10 cellular contexts compared by ENCODE assay signal in the genomic region with DNA sequence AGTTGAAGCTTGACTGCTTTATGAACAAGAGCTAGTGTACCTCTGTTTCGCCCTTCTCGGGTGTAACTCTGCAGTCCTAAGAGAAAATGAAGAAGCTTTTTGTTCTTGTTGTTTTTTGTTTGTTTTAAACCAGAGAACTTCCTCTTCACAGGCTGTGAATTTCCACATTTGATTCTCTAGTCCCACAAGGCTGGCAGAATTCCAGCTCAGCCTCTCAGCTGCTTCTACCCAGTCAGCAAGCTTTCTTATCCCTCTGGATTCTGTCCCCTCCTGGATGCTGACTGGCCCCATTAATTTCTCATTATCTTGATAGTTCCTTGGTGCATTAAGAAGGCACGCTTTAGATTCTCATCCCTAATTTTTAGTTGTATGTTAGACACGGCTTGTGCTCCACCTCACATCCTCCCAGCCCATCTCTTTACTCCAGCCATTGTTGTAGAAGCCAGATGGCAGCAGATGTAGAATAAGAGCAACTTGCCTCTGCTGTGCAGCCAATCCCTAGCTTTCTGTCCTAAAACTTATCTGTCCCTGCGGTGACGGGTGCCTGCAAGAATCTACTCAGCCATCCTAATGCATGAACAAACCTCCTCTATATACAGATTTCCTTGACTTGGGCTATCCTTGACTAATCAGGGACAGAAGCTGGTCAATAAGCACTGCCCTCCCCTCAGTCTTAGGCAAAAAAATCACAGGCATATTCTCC. TPM values are rescaled to one million over a fixed set of nuclear protein-coding genes. Genes with fewer than 3 reads are reported as not detected.
A peak's percentile ranks its signal among the peaks of the same experiment; 100 is the strongest.
DNase-seq lines count a peak whose midpoint lies in the region; ATAC-seq, FAIRE-seq and TF ChIP-seq lines count a peak whose summit lies in the region.
"Had no signal": no experiment of that assay in that cellular context is flagged by ENCODE, and none has a peak within 500 bp of the region (broad histone marks: within the 10 kb centered on the region; RNA-seq: fewer than 3 reads in every experiment).

No MANE protein-coding gene starts in this region.

- no peak overlapping the region for H3K27ac ChIP-seq in pancreas
- no peak overlapping the region for H3K27ac ChIP-seq in smooth muscle cell (ENCODE audit: low read depth)

- H3K4me1 ChIP-seq in pancreas (no peaks in the 10 kb centered on the region), smooth muscle cell (ENCODE audit: low read depth) (no peaks in the 10 kb centered on the region)

- H3K27me3 ChIP-seq in pancreas: no peaks in the 10 kb centered on the region
- peaks cover 23% of the 10 kb centered on the region for H3K27me3 ChIP-seq in smooth muscle cell (ENCODE audit: low read depth)

- TF ChIP-seq CTCF in pancreas (IDR thresholded peaks at IDR 0.05) (no peak), smooth muscle cell (IDR thresholded peaks at IDR 0.05; ENCODE audit: borderline replicate concordance, insufficient read depth, poor library complexity, severe bottlenecking) (no peak)

- H3K4me3 ChIP-seq in pancreas: no peak overlapping the region
- H3K4me3 ChIP-seq in smooth muscle cell: no peak overlapping the region

- no peaks in the 10 kb centered on the region for H3K36me3 Mint-ChIP-seq in activated naive CD4-positive, alpha-beta T cell treated with anti-CD3 and anti-CD28 coated beads, Interleukin-2, amount 50 U/mL, for 72 hours

- ATAC-seq in GM18868 (IDR thresholded peaks at IDR 0.05; ENCODE audit: unreplicated experiment): peak; percentile 69
- peak in 3 of 4 donors; percentile 48 to 70 (median 51) for ATAC-seq in pancreas
- no peak for ATAC-seq in activated naive CD4-positive, alpha-beta T cell treated with anti-CD3 and anti-CD28 coated beads, Interleukin-2, amount 50 U/mL, for 72 hours
- no peak for ATAC-seq in HG03108 (IDR thresholded peaks at IDR 0.05; ENCODE audit: unreplicated experiment)
- ATAC-seq in HG03571 (IDR thresholded peaks at IDR 0.05; ENCODE audit: unreplicated experiment): no peak

- H3K9ac ChIP-seq in smooth muscle cell (ENCODE audit: low read depth): no peak overlapping the region

- DNase-seq in NCI-H69 (lab: John Stamatoyannopoulos, UW) (peak; percentile 60), epidermal melanocyte (ENCODE audit: insufficient read length, low spot score) (peak; percentile 40), pancreas (peak in 2 of 6 donors; percentile 34 to 61), smooth muscle cell (lab: John Stamatoyannopoulos, UW; ENCODE audit: unreplicated experiment) (no peak)
- no peak for DNase-seq in activated naive CD4-positive, alpha-beta T cell treated with anti-CD3 and anti-CD28 coated beads, Interleukin-2, amount 50 U/mL, for 72 hours (ENCODE audit: low spot score in 2 of 2)

- H3K4me2 ChIP-seq in smooth muscle cell: no peak overlapping the region

- H3K9me3 ChIP-seq in pancreas (no peaks in the 10 kb centered on the region), smooth muscle cell (replicated peaks; ENCODE audit: low read depth) (no peaks in the 10 kb centered on the region)

- H3K9me3 Mint-ChIP-seq in activated naive CD4-positive, alpha-beta T cell treated with anti-CD3 and anti-CD28 coated beads, Interleukin-2, amount 50 U/mL, for 72 hours: no peaks in the 10 kb centered on the region

- intact Hi-C loops in pancreas (cut with DNase I): no loop called here

- no peak for FAIRE-seq in pancreas (lab: Jason Lieb, UNC)

- H3K36me3 ChIP-seq in pancreas (no peaks in the 10 kb centered on the region), smooth muscle cell (ENCODE audit: low read depth) (no peaks in the 10 kb centered on the region)

- no peaks in the 10 kb centered on the region for H4K20me1 ChIP-seq in smooth muscle cell (ENCODE audit: low read depth)

- H3K27ac Mint-ChIP-seq in activated naive CD4-positive, alpha-beta T cell treated with anti-CD3 and anti-CD28 coated beads, Interleukin-2, amount 50 U/mL, for 72 hours: peak overlapping the region in 1 of 2 donors; percentile 44

- WGBS in pancreas, 2 donors: 57 to 59% methylated on average over 6 of the region's 6 CpGs
- WGBS in smooth muscle cell (ENCODE audit: low lambda C conversion rate): 62% methylated on average over 6 of the region's 6 CpGs

- no peaks in the 10 kb centered on the region for H3F3A ChIP-seq in smooth muscle cell (ENCODE audit: low read depth)

- no peaks in the 10 kb centered on the region for H3K79me2 ChIP-seq in smooth muscle cell (ENCODE audit: low read depth)

- H2AFZ ChIP-seq in smooth muscle cell (ENCODE audit: low read depth): no peak overlapping the region

RNA-seq across cellular contexts. Expression of a gene that starts 12.4 kb away (rescaled TPM):
- total RNA-seq in pancreas: not detected
- polyA plus RNA-seq in pancreas: under 1 TPM in 1 of 2 donors, not detected in 1; 0.16 TPM
- total RNA-seq in activated naive CD4-positive, alpha-beta T cell treated with anti-CD3 and anti-CD28 coated beads, Interleukin-2, amount 50 U/mL, for 72 hours: not detected
- total RNA-seq in smooth muscle cell: not detected in 2 replicates
- not detected in 2 replicates for polyA plus RNA-seq in smooth muscle cell
- total RNA-seq: aorta, mononuclear cell had no signal
- polyA plus RNA-seq: aorta had no signal

RNA-seq across cellular contexts. Expression of a gene that starts 35.7 kb away (rescaled TPM):
- total RNA-seq in pancreas (10 to 100 TPM in 4 of 6 donors, 1 to 10 TPM in 2; 6.3 to 81.7 (median 23.7) TPM), smooth muscle cell (10.7 and 19.4 TPM in 2 replicates)
- polyA plus RNA-seq in pancreas (100 to 1,000 TPM in 1 of 2 donors, 10 to 100 TPM in 1; 58.3 to 220 TPM), smooth muscle cell (31.1 and 36.4 TPM in 2 replicates)
- total RNA-seq in activated naive CD4-positive, alpha-beta T cell treated with anti-CD3 and anti-CD28 coated beads, Interleukin-2, amount 50 U/mL, for 72 hours: 1 to 10 TPM in 1 of 2 donors, under 1 TPM in 1; 0.09 to 3.1 TPM
- polyA plus RNA-seq: aorta had no signal

RNA-seq across cellular contexts. Expression of a gene that starts 42.8 kb away (rescaled TPM):
- total RNA-seq in pancreas (10 to 100 TPM; 21.0 to 32.8 (median 25.1) TPM), smooth muscle cell (24.9 and 137 TPM in 2 replicates)
- polyA plus RNA-seq in pancreas (10 to 100 TPM; 54.6 to 89.4 TPM), smooth muscle cell (48.1 and 61.8 TPM in 2 replicates)
- total RNA-seq in activated naive CD4-positive, alpha-beta T cell treated with anti-CD3 and anti-CD28 coated beads, Interleukin-2, amount 50 U/mL, for 72 hours: 10 to 100 TPM; 61.1 to 96.0 TPM

Comparison
In these comparisons a context has a peak if more than half of its experiments do, and no peak if none do; other contexts are left out.
1. ATAC-seq: peak in GM18868 (single experiment) and pancreas (3 of 4); none in activated naive CD4-positive, alpha-beta T cell treated with anti-CD3 and anti-CD28 coated beads, Interleukin-2, amount 50 U/mL, for 72 hours (0 of 2), HG03108 (single experiment) and HG03571 (single experiment).
2. DNase-seq: peak in NCI-H69 (single experiment) and epidermal melanocyte (single experiment); none in activated naive CD4-positive, alpha-beta T cell treated with anti-CD3 and anti-CD28 coated beads, Interleukin-2, amount 50 U/mL, for 72 hours (0 of 2) and smooth muscle cell (single experiment).